ENCODE assay signal across 25 cellular contexts in the genomic region with DNA sequence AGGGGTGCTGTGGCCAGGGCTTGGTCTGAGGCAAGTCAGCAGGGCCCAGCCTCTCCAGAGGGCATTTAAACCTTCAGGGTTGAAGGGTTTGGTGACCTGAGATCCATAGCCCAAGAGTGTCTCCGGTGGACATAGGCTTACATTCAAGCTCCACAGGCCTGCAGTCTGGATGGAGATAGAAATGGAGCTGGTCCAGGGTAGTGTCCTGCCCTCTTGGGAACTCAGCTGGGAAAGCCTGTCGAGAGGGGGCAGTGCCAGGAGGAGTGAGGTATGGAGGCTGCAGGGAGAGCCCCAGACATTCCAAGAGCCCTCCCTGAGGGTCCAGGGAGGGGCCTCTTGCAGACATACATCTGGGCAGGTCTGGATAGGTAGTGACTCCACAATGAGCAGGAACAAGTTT.
DNase-seq lines count a peak whose midpoint lies in the region; ATAC-seq and TF ChIP-seq lines count a peak whose summit lies in the region.
"Had no signal": no experiment of that assay in that cellular context is flagged by ENCODE, and none has a peak within 500 bp of the region (broad histone marks: within the 10 kb centered on the region; RNA-seq: fewer than 3 reads in every experiment).

No MANE protein-coding gene starts in this region.

- no peaks in the 10 kb centered on the region for H3K9me3 ChIP-seq in esophagus muscularis mucosa
- H3K9me3 ChIP-seq in stomach: no peaks in the 10 kb centered on the region
- H3K9me3 ChIP-seq: ascending aorta, Caco-2, left lung, Peyer's patch, SJSA1, thyroid gland had no signal

- DNase-seq in DMS 273 (lab: John Stamatoyannopoulos, UW; ENCODE audit: unreplicated experiment): peak; percentile 12
- no peak for DNase-seq in DMS 273 treated with DMSO at 0.1 percent for 48 hours (lab: John Stamatoyannopoulos, UW)
- DNase-seq in NCI-H69 (lab: John Stamatoyannopoulos, UW): peak; percentile 34
- peak; percentile 77 for DNase-seq in esophagus muscularis mucosa (ENCODE audit: extremely low spot score)
- peak; percentile 1 for DNase-seq in stomach
- no peak for DNase-seq in HUDEP-2 (lab: John Stamatoyannopoulos, UW; ENCODE audit: unreplicated experiment in 76 of 76)
- no peak for DNase-seq in GM13976 (ENCODE audit: low spot score)
- DNase-seq: Caco-2; effector memory CD4-positive, alpha-beta T cell; KBM-7; NCI-H187; nephron progenitor cell; NK-92 treated with Interleukin-12 subunit alpha and Interleukin-12 subunit beta, amount 100 ng/mL, for 24 hours; stimulated activated naive CD4-positive, alpha-beta T cell; T-helper 2 cell; thyroid gland had no signal

- TF ChIP-seq EP300 in esophagus muscularis mucosa (IDR thresholded peaks at IDR 0.05) (no peak), stomach (IDR thresholded peaks at IDR 0.05) (no peak)

- TF ChIP-seq POLR2A in esophagus muscularis mucosa (IDR thresholded peaks at IDR 0.05; ENCODE audit: low read depth) (no peak), stomach (IDR thresholded peaks at IDR 0.05) (no peak)

- ATAC-seq in GM18498 (IDR thresholded peaks at IDR 0.05; ENCODE audit: unreplicated experiment): no peak
- ATAC-seq: activated naive CD4-positive, alpha-beta T cell treated with anti-CD3 and anti-CD28 coated beads, Interleukin-2, amount 50 U/mL, for 72 hours; GM23338; left lung; WTC11 had no signal

- peaks cover 0 to 4% (median 0%) of the 10 kb centered on the region in 4 donors for H3K27me3 ChIP-seq in esophagus muscularis mucosa
- H3K27me3 ChIP-seq in stomach: peaks cover 0 to 40% (median 20%) of the 10 kb centered on the region in 3 donors
- H3K27me3 ChIP-seq: ascending aorta, Peyer's patch, thyroid gland had no signal

- no peak overlapping the region for H3K27ac ChIP-seq in esophagus muscularis mucosa (replicated peaks in 1 of 4)
- H3K27ac ChIP-seq in stomach: no peak overlapping the region
- H3K27ac ChIP-seq: 22Rv1, ascending aorta, left lung, Peyer's patch, SJSA1, thyroid gland had no signal

- TF ChIP-seq CTCF in esophagus muscularis mucosa (IDR thresholded peaks at IDR 0.05): no peak
- no peak for TF ChIP-seq CTCF in stomach (IDR thresholded peaks at IDR 0.05)
- no peak for TF ChIP-seq CTCF in GM13976 (IDR thresholded peaks at IDR 0.05; ENCODE audit: borderline replicate concordance, control extremely low read depth, extremely low read depth, insufficient read depth, missing control alignments)

- H3K4me3 ChIP-seq in esophagus muscularis mucosa: no peak overlapping the region
- H3K4me3 ChIP-seq in stomach: no peak overlapping the region
- H3K4me3 ChIP-seq: ascending aorta, GM23338, left lung, Peyer's patch, SJSA1, thyroid gland had no signal

- in situ Hi-C loops in GM13976 (cut with MboI; ENCODE audit: low sequenced_read_pairs, unreplicated experiment): no loop called here

- H3K36me3 ChIP-seq in esophagus muscularis mucosa: no peaks in the 10 kb centered on the region
- no peaks in the 10 kb centered on the region for H3K36me3 ChIP-seq in stomach
- H3K36me3 ChIP-seq: ascending aorta, left lung, Peyer's patch, SJSA1, thyroid gland had no signal

- H3K4me1 ChIP-seq in esophagus muscularis mucosa (peaks cover 3 to 21% (median 16%) of the 10 kb centered on the region in 4 donors), stomach (peaks cover 0 to 14% (median 0%) of the 10 kb centered on the region in 4 donors)
- H3K4me1 ChIP-seq: ascending aorta, SJSA1, thyroid gland had no signal

- intact Hi-C loops in esophagus muscularis mucosa (cut with DNase I): no loop called here
- intact Hi-C loops in stomach (cut with DNase I; ENCODE audit: low total_unique reads): no loop called here

- 78% methylated on average over 2 of the region's 2 CpGs for WGBS in esophagus muscularis mucosa
- 72 to 83% (median 79%) methylated on average over 2 of the region's 2 CpGs for WGBS in stomach, 5 donors

Comparison
In these comparisons a context has a peak if more than half of its experiments do, and no peak if none do; other contexts are left out.
1. DNase-seq: peak in DMS 273 (single experiment), NCI-H69 (single experiment), esophagus muscularis mucosa (single experiment) and stomach (single experiment); none in DMS 273 treated with DMSO at 0.1 percent for 48 hours (single experiment), HUDEP-2 (0 of 76) and GM13976 (single experiment).